Comparison of ENCODE assay signal across 8 cellular contexts in genomic region chr20:53827996-53828672, GRCh38.
DNase-seq lines count a peak whose midpoint lies in the region; ATAC-seq and TF ChIP-seq lines count a peak whose summit lies in the region.

No MANE protein-coding gene starts in this region.

- ATAC-seq in GM18505 (IDR thresholded peaks at IDR 0.05; ENCODE audit: unreplicated experiment): no peak

- no peaks in the 10 kb centered on the region for H4K20me1 ChIP-seq in SU-DHL-6 (ENCODE audit: low read depth, low read length)

- no peaks in the 10 kb centered on the region for H3K9me3 ChIP-seq in SU-DHL-6 (ENCODE audit: insufficient read depth, low read length)

- H3K27ac ChIP-seq in SU-DHL-6 (ENCODE audit: low read depth, low read length): peak overlapping the region; percentile 91

- H2AFZ ChIP-seq in SU-DHL-6 (ENCODE audit: low read depth, low read length, severe bottlenecking): peak overlapping the region; percentile 49

- no peak for TF ChIP-seq CTCF in SU-DHL-6 (IDR thresholded peaks at IDR 0.05; ENCODE audit: insufficient read depth, low read length, poor library complexity, severe bottlenecking)
- TF ChIP-seq CTCF in GM10266 (IDR thresholded peaks at IDR 0.05; ENCODE audit: control insufficient read depth, insufficient read depth, low read depth, missing control alignments): no peak

- no peaks in the 10 kb centered on the region for H3K36me3 ChIP-seq in SU-DHL-6 (ENCODE audit: low read length)

- no peak for TF ChIP-seq POLR2A in GM18505 (IDR thresholded peaks at IDR 0.05; ENCODE audit: borderline replicate concordance, extremely low read depth, insufficient read depth, insufficient read length)

- H3K9ac ChIP-seq in SU-DHL-6 (ENCODE audit: low read length): peak overlapping the region; percentile 48

- no peaks in the 10 kb centered on the region for H3K27me3 ChIP-seq in SU-DHL-6 (ENCODE audit: low read length)

- H3K9me2 ChIP-seq in SU-DHL-6 (replicated peaks; ENCODE audit: insufficient read depth, low read length): no peaks in the 10 kb centered on the region

- H3F3A ChIP-seq in SU-DHL-6 (ENCODE audit: insufficient read depth): peaks cover 19% of the 10 kb centered on the region; the same call in 1 of the 2 replicates

- H3K4me2 ChIP-seq in SU-DHL-6 (ENCODE audit: low read depth, low read length, poor library complexity, severe bottlenecking): peak overlapping the region; percentile 65

- DNase-seq in DMS153 treated with DMSO at 0.1 percent for 48 hours (lab: John Stamatoyannopoulos, UW; ENCODE audit: unreplicated experiment): peak; percentile 7
- no peak for DNase-seq in DMS153 (lab: John Stamatoyannopoulos, UW)
- DNase-seq in fibroblast of peridontal ligament (ENCODE audit: extremely low read depth): peak; percentile 99
- DNase-seq in pulmonary artery endothelial cell (ENCODE audit: low read depth, low spot score): peak; percentile 96
- DNase-seq in GM10266 (ENCODE audit: extremely low spot score): no peak
- no peak for DNase-seq in stimulated activated naive CD4-positive, alpha-beta T cell treated with Interleukin-2 at 50 U/mL for 16 hours (lab: John Stamatoyannopoulos, UW)

- H3K4me3 ChIP-seq in SU-DHL-6 (ENCODE audit: insufficient read depth, low read length, poor library complexity, severe bottlenecking): no peak overlapping the region

- H3K79me2 ChIP-seq in SU-DHL-6 (ENCODE audit: insufficient read depth, low read length): no peaks in the 10 kb centered on the region

Comparison
In these comparisons a context has a peak if more than half of its experiments do, and no peak if none do; other contexts are left out.
1. DNase-seq: peak in DMS153 treated with DMSO at 0.1 percent for 48 hours (single experiment), fibroblast of peridontal ligament (single experiment) and pulmonary artery endothelial cell (single experiment); none in DMS153 (single experiment), GM10266 (single experiment) and stimulated activated naive CD4-positive, alpha-beta T cell treated with Interleukin-2 at 50 U/mL for 16 hours (single experiment).